21 cellular contexts compared by ENCODE assay signal in the genomic region with DNA sequence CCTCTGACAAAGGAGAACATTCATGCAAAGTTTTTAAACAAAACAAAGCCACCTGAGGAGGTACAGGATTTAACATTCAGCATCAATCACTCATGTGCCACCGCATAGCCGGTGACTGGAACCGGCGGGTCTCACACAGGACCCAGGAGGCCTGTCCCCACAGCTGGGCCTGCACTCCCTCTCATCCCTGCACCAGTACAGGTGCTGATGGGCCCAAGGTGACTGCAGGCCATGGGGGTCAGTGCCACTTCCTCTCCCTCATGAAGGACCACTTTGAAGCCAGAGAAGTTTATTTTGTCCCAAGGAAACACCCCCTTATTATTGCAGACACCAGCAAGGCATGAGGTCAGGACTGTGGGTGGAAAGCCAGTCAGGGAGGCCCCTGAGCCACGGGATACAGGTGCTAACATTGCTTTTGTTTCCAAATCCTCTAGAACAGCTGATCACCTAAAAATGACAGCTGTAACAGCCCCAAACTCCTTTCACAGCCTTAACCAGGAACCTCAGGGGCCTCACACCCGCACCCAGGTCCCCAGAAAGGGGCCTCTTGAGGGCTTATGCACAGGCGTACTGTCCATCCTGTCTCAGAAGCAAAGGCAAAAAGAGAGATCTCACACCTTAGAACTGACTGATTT. TPM values are rescaled to one million over a fixed set of nuclear protein-coding genes. Genes with fewer than 3 reads are reported as not detected.
DNase-seq lines count a peak whose midpoint lies in the region; ATAC-seq and TF ChIP-seq lines count a peak whose summit lies in the region.
"Had no signal": no experiment of that assay in that cellular context is flagged by ENCODE, and none has a peak within 500 bp of the region (broad histone marks: within the 10 kb centered on the region; RNA-seq: fewer than 3 reads in every experiment).

No MANE protein-coding gene starts in this region.

- H3K4me1 ChIP-seq in sigmoid colon = no peaks in the 10 kb centered on the region
- H3K4me1 ChIP-seq: BE2C had no signal

- H3K9me3 Mint-ChIP-seq in activated CD4-positive, alpha-beta T cell treated with anti-CD3 and anti-CD28 coated beads, Interleukin-2, amount 10 ng/mL, durations not matched to agents 7 days and 5 days = no peaks in the 10 kb centered on the region
- H3K9me3 Mint-ChIP-seq in activated T-helper 1 cell treated with anti-CD3 and anti-CD28 coated beads, Interleukin-12 subunit alpha, Interleukin-12 subunit beta, Interleukin-2, Interleukin-4 antibody, amounts not matched to agents 30 ng/mL and 10 ng/mL and 1 ng/mL, durations not matched to agents 14 hours and 24 hours and 36 hours = no peaks in the 10 kb centered on the region

- no peaks in the 10 kb centered on the region for H3K36me3 Mint-ChIP-seq in activated CD4-positive, alpha-beta T cell treated with anti-CD3 and anti-CD28 coated beads, Interleukin-2, amount 10 ng/mL, durations not matched to agents 7 days and 5 days (ENCODE audit: low read depth)
- no peaks in the 10 kb centered on the region for H3K36me3 Mint-ChIP-seq in activated T-helper 1 cell treated with anti-CD3 and anti-CD28 coated beads, Interleukin-12 subunit alpha, Interleukin-12 subunit beta, Interleukin-2, Interleukin-4 antibody, amounts not matched to agents 30 ng/mL and 10 ng/mL and 1 ng/mL, durations not matched to agents 14 hours and 24 hours and 36 hours (ENCODE audit: low read depth)

- H3K4me3 ChIP-seq in sigmoid colon = no peak overlapping the region
- H3K4me3 ChIP-seq: SK-N-MC had no signal

- DNase-seq in activated CD4-positive, alpha-beta T cell treated with anti-CD3 and anti-CD28 coated beads, Interleukin-2, amount 10 ng/mL, durations not matched to agents 7 days and 5 days = peak; percentile 1
- DNase-seq in activated CD4-positive, alpha-beta T cell treated with anti-CD3 and anti-CD28 coated beads for 1 hour = no peak
- DNase-seq in GM10266 (ENCODE audit: extremely low spot score) (peak; percentile 4), left lobe of liver (ENCODE audit: low spot score) (peak; percentile 10), sigmoid colon (peak; percentile 37), substantia nigra (lab: John Stamatoyannopoulos, UW) (no peak)
- no peak for DNase-seq in stimulated activated naive CD4-positive, alpha-beta T cell (lab: John Stamatoyannopoulos, UW)
- DNase-seq in activated T-helper 1 cell treated with anti-CD3 and anti-CD28 coated beads, Interleukin-12 subunit alpha, Interleukin-12 subunit beta, Interleukin-2, Interleukin-4 antibody, amounts not matched to agents 30 ng/mL and 10 ng/mL and 1 ng/mL, durations not matched to agents 14 hours and 24 hours and 36 hours (ENCODE audit: low spot score) = no peak
- DNase-seq: BE2C, NCI-H1092, NCI-H1417 treated with DMSO at 0.1 percent for 48 hours, NCI-H1694 treated with DMSO at 0.1 percent for 48 hours, NCI-H2081, NCI-H226, NCI-H510A, NCI-H69, RPMI8226, SHP77 treated with DMSO at 0.1 percent for 48 hours had no signal

- ATAC-seq in left lobe of liver = no peak
- ATAC-seq: HCT116 had no signal

- no peaks in the 10 kb centered on the region for H3K36me3 ChIP-seq in sigmoid colon
- H3K36me3 ChIP-seq: BE2C had no signal

- H3K27me3 ChIP-seq in sigmoid colon = no peaks in the 10 kb centered on the region
- H3K27me3 ChIP-seq: BE2C had no signal

- peaks cover 14% of the 10 kb centered on the region for H3K27me3 Mint-ChIP-seq in activated CD4-positive, alpha-beta T cell treated with anti-CD3 and anti-CD28 coated beads, Interleukin-2, amount 10 ng/mL, durations not matched to agents 7 days and 5 days
- peaks cover 5% of the 10 kb centered on the region for H3K27me3 Mint-ChIP-seq in activated T-helper 1 cell treated with anti-CD3 and anti-CD28 coated beads, Interleukin-12 subunit alpha, Interleukin-12 subunit beta, Interleukin-2, Interleukin-4 antibody, amounts not matched to agents 30 ng/mL and 10 ng/mL and 1 ng/mL, durations not matched to agents 14 hours and 24 hours and 36 hours (ENCODE audit: insufficient read depth)

- WGBS in sigmoid colon, 2 donors = 87% methylated on average over 7 of the region's 7 CpGs

- no peaks in the 10 kb centered on the region for H3K4me1 Mint-ChIP-seq in activated CD4-positive, alpha-beta T cell treated with anti-CD3 and anti-CD28 coated beads, Interleukin-2, amount 10 ng/mL, durations not matched to agents 7 days and 5 days
- H3K4me1 Mint-ChIP-seq in activated T-helper 1 cell treated with anti-CD3 and anti-CD28 coated beads, Interleukin-12 subunit alpha, Interleukin-12 subunit beta, Interleukin-2, Interleukin-4 antibody, amounts not matched to agents 30 ng/mL and 10 ng/mL and 1 ng/mL, durations not matched to agents 14 hours and 24 hours and 36 hours (ENCODE audit: low read depth) = no peaks in the 10 kb centered on the region

- intact Hi-C loops in sigmoid colon (cut with DNase I) = no loop called here
- intact Hi-C loops in activated T-helper 1 cell treated with anti-CD3 and anti-CD28 coated beads, Interleukin-12 subunit alpha, Interleukin-12 subunit beta, Interleukin-2, Interleukin-4 antibody, amounts not matched to agents 30 ng/mL and 10 ng/mL and 1 ng/mL, durations not matched to agents 14 hours and 24 hours and 36 hours (cut with micrococcal nuclease) = no loop called here

- H3K4me3 Mint-ChIP-seq in activated CD4-positive, alpha-beta T cell treated with anti-CD3 and anti-CD28 coated beads, Interleukin-2, amount 10 ng/mL, durations not matched to agents 7 days and 5 days = no peak overlapping the region
- no peak overlapping the region for H3K4me3 Mint-ChIP-seq in activated T-helper 1 cell treated with anti-CD3 and anti-CD28 coated beads, Interleukin-12 subunit alpha, Interleukin-12 subunit beta, Interleukin-2, Interleukin-4 antibody, amounts not matched to agents 30 ng/mL and 10 ng/mL and 1 ng/mL, durations not matched to agents 14 hours and 24 hours and 36 hours

- no peak overlapping the region for H3K27ac Mint-ChIP-seq in activated CD4-positive, alpha-beta T cell treated with anti-CD3 and anti-CD28 coated beads, Interleukin-2, amount 10 ng/mL, durations not matched to agents 7 days and 5 days
- H3K27ac Mint-ChIP-seq in activated T-helper 1 cell treated with anti-CD3 and anti-CD28 coated beads, Interleukin-12 subunit alpha, Interleukin-12 subunit beta, Interleukin-2, Interleukin-4 antibody, amounts not matched to agents 30 ng/mL and 10 ng/mL and 1 ng/mL, durations not matched to agents 14 hours and 24 hours and 36 hours = no peak overlapping the region

- CTCF ChIA-PET in activated CD4-positive, alpha-beta T cell treated with anti-CD3 and anti-CD28 coated beads, Interleukin-2, amount 10 ng/mL, durations not matched to agents 7 days and 5 days (lab: Charles Lee) = no interaction called here

- H3K27ac ChIP-seq in sigmoid colon (no peak overlapping the region), substantia nigra (ENCODE audit: low read depth, low read length, poor library complexity, severe bottlenecking) (no peak overlapping the region)
- H3K27ac ChIP-seq: 22Rv1, SK-N-MC had no signal

- no peak for TF ChIP-seq POLR2A in sigmoid colon (IDR thresholded peaks at IDR 0.05)

- TF ChIP-seq CTCF in GM10266 (IDR thresholded peaks at IDR 0.05; ENCODE audit: control insufficient read depth, insufficient read depth, low read depth, missing control alignments) = no peak
- TF ChIP-seq CTCF in sigmoid colon (IDR thresholded peaks at IDR 0.05) = no peak

- no peaks in the 10 kb centered on the region for H3K9me3 ChIP-seq in sigmoid colon
- H3K9me3 ChIP-seq: BE2C had no signal

- POLR2A ChIA-PET in activated CD4-positive, alpha-beta T cell treated with anti-CD3 and anti-CD28 coated beads, Interleukin-2, amount 10 ng/mL, durations not matched to agents 7 days and 5 days (lab: Charles Lee) = no interaction called here

- TF ChIP-seq EP300 in sigmoid colon (IDR thresholded peaks at IDR 0.05) = no peak

RNA-seq across cellular contexts. Expression of gene PARD6G, which starts 14.0 kb away (rescaled TPM):
- under 1 TPM; 0.15 to 0.22 TPM for total RNA-seq in activated CD4-positive, alpha-beta T cell treated with anti-CD3 and anti-CD28 coated beads, Interleukin-2, amount 10 ng/mL, durations not matched to agents 7 days and 5 days
- 2.3 TPM for total RNA-seq in left lobe of liver
- 10 to 100 TPM in 1 of 4 donors, 1 to 10 TPM in 3; 6.2 to 13.0 (median 9.6) TPM for total RNA-seq in sigmoid colon
- 1 to 10 TPM in 2 of 3 donors, not detected in 1; 1.2 to 1.8 TPM for polyA plus RNA-seq in sigmoid colon
- 0.10 and 0.15 TPM in 2 replicates for total RNA-seq in activated T-helper 1 cell treated with anti-CD3 and anti-CD28 coated beads, Interleukin-12 subunit alpha, Interleukin-12 subunit beta, Interleukin-2, Interleukin-4 antibody, amounts not matched to agents 30 ng/mL and 10 ng/mL and 1 ng/mL, durations not matched to agents 14 hours and 24 hours and 36 hours

Comparison
In these comparisons a context has a peak if more than half of its experiments do, and no peak if none do; other contexts are left out.
1. DNase-seq: peak in activated CD4-positive, alpha-beta T cell treated with anti-CD3 and anti-CD28 coated beads, Interleukin-2, amount 10 ng/mL, durations not matched to agents 7 days and 5 days (single experiment), GM10266 (single experiment), left lobe of liver (single experiment) and sigmoid colon (single experiment); none in activated CD4-positive, alpha-beta T cell treated with anti-CD3 and anti-CD28 coated beads for 1 hour (single experiment), stimulated activated naive CD4-positive, alpha-beta T cell (0 of 6), activated T-helper 1 cell treated with anti-CD3 and anti-CD28 coated beads, Interleukin-12 subunit alpha, Interleukin-12 subunit beta, Interleukin-2, Interleukin-4 antibody, amounts not matched to agents 30 ng/mL and 10 ng/mL and 1 ng/mL, durations not matched to agents 14 hours and 24 hours and 36 hours (single experiment) and substantia nigra (0 of 49).